In the genomic region with DNA sequence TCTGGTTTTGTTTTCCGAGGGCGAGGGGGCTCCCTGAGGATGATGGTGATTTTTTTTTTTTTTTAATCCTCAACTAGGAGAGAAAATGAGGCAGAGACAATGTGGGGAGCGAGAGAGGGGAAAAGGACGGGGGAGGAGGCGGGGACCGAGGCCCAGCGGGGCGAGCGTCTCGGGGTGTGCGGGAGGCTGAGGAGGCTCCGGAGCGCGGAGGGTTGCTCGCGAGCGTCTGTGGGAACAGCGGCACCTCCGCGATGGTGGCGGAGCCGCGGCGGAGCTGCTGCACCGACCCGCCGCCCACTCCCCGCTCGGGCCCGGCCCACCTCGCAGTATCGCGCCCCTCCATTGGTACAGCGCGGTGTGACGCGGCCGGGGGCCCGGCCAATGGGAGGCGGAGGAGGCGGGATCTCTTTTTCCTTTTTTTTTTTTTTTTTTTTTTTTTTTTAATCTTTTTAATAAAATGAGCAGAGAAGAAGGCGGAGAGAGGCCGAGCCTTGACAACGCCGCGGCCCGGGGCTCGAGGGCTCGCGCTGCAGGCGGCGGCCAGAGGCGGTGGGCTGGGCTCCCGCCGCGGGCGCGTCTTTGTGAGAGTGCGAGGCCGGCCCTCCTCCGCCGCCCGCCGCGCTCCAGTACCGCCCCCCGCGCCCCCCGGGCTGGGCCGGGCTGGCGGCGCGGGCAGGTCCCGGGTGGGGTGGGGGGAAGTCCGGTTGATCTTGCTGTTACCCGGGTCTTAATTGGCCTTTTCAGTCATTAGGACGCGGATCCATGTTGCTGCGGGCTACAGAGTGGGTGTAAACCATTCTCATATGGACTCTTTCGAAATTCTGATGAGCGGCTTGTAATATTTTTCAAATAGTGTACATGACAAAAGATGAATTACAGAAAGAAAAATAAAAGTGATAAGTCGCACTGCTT, we compare ENCODE assay signal across 8 cellular contexts. TPM values are rescaled to one million over a fixed set of nuclear protein-coding genes. Genes with fewer than 3 reads are reported as not detected.
DNase-seq lines count a peak whose midpoint lies in the region; ATAC-seq and TF ChIP-seq lines count a peak whose summit lies in the region.

TSS of gene RERE (minus strand) at position 228 of the 912 bp plus-strand sequence.

- H3K4me3 ChIP-seq in LNCaP clone FGC (ENCODE audit: low read depth, low read length), result peak within 1 kb of the TSS; percentile 94
- peak within 1 kb of the TSS; percentile 89 for H3K4me3 ChIP-seq in fibroblast of the aortic adventitia (ENCODE audit: low read depth, low read length)
- peak within 1 kb of the TSS; percentile 86 for H3K4me3 ChIP-seq in neural cell (ENCODE audit: low read length)

- no peaks in the 10 kb centered on the region for H3F3A ChIP-seq in neural cell (ENCODE audit: insufficient read depth, low read length, poor library complexity, severe bottlenecking)

- no peaks in the 10 kb centered on the region for H3K27me3 ChIP-seq in neural cell (ENCODE audit: insufficient read depth, low read depth, low read length)

- H3K27ac ChIP-seq in neural cell (ENCODE audit: low read length), result peak within 1 kb of the TSS; percentile 97

- peak within 1 kb of the TSS; percentile 80 for H2AFZ ChIP-seq in neural cell (ENCODE audit: low read depth, low read length)

- peaks cover 45% of the 10 kb centered on the region for H3K4me1 Mint-ChIP-seq in stimulated activated naive CD8-positive, alpha-beta T cell treated with anti-CD3 and anti-CD28 coated beads, Interleukin-15, amount 100 ng/mL, for 72 hours

- peak; percentile 99 for ATAC-seq in stimulated activated naive CD8-positive, alpha-beta T cell treated with anti-CD3 and anti-CD28 coated beads, Interleukin-15, amount 100 ng/mL, for 72 hours

- no peaks in the 10 kb centered on the region for H3K36me3 ChIP-seq in neural cell (ENCODE audit: insufficient read depth, low read length)

- peak within 1 kb of the TSS; percentile 97 to 98 for H3K4me3 Mint-ChIP-seq in stimulated activated naive CD8-positive, alpha-beta T cell treated with anti-CD3 and anti-CD28 coated beads, Interleukin-15, amount 100 ng/mL, for 72 hours

- peaks cover 47% of the 10 kb centered on the region for H3K79me2 ChIP-seq in neural cell (replicated peaks; ENCODE audit: insufficient read depth, low read length)

- H3K27ac Mint-ChIP-seq in stimulated activated naive CD8-positive, alpha-beta T cell treated with anti-CD3 and anti-CD28 coated beads, Interleukin-15, amount 100 ng/mL, for 72 hours, result peak within 1 kb of the TSS; percentile 98 to 99

- H3K9me3 Mint-ChIP-seq in stimulated activated naive CD8-positive, alpha-beta T cell treated with anti-CD3 and anti-CD28 coated beads, Interleukin-15, amount 100 ng/mL, for 72 hours, result no peaks in the 10 kb centered on the region

- no peaks in the 10 kb centered on the region for H3K9me2 ChIP-seq in neural cell (ENCODE audit: insufficient read depth, low read length)

- peak; percentile 36 for TF ChIP-seq EP300 in neural cell (conservative IDR thresholded peaks at IDR 0.05; ENCODE audit: poor library complexity, severe bottlenecking)

- TF ChIP-seq CTCF in LNCaP clone FGC (IDR thresholded peaks at IDR 0.05; ENCODE audit: control insufficient read depth, extremely low read depth, insufficient read depth), result 0 out of 2 replicates have a peak, but pooled peaks have one; percentile 14
- TF ChIP-seq CTCF in fibroblast of the aortic adventitia (IDR thresholded peaks at IDR 0.05; ENCODE audit: insufficient read depth, low read length), result peak; percentile 7
- peak; percentile 47 for TF ChIP-seq CTCF in neural cell (IDR thresholded peaks at IDR 0.05; ENCODE audit: poor library complexity, severe bottlenecking)

- DNase-seq in ELF-1 (ENCODE audit: low read depth, low spot score) (peak; percentile 95), H4 (ENCODE audit: low spot score) (peak; percentile 83), LNCaP clone FGC (ENCODE audit: low read depth) (peak; percentile 73), SHP77 (lab: John Stamatoyannopoulos, UW) (peak; percentile 84 to 86), fibroblast of the aortic adventitia (ENCODE audit: low read depth) (peak; percentile 88)
- DNase-seq in activated T-helper 9 cell treated with anti-CD3 and anti-CD28 coated beads, Interleukin-2, amount 50 U/mL, for 16 hours (ENCODE audit: low read depth), result peak; percentile 96
- peak; percentile 97 to 98 for DNase-seq in stimulated activated naive CD8-positive, alpha-beta T cell treated with anti-CD3 and anti-CD28 coated beads, Interleukin-15, amount 100 ng/mL, for 72 hours

- peak within 1 kb of the TSS; percentile 93 for H3K9ac ChIP-seq in neural cell (ENCODE audit: low read length)

- H4K20me1 ChIP-seq in neural cell (ENCODE audit: insufficient read depth), result peaks cover 5% of the 10 kb centered on the region

- TF ChIP-seq RAD21 in neural cell (conservative IDR thresholded peaks at IDR 0.05), result peak; percentile 46

- peak within 1 kb of the TSS; percentile 94 for H3K4me2 ChIP-seq in neural cell (ENCODE audit: low read length)

- H3K27me3 Mint-ChIP-seq in stimulated activated naive CD8-positive, alpha-beta T cell treated with anti-CD3 and anti-CD28 coated beads, Interleukin-15, amount 100 ng/mL, for 72 hours, result no peaks in the 10 kb centered on the region

- no peaks in the 10 kb centered on the region for H3K9me3 ChIP-seq in neural cell (ENCODE audit: low read length)

TF ChIP-seq in neural cell, 6 proteins besides CTCF, POLR2A, EP300 and RAD21:
- TF ChIP-seq SMC3 (conservative IDR thresholded peaks at IDR 0.05; ENCODE audit: poor library complexity), result peak; percentile 10
- TF ChIP-seq TAF1 (IDR thresholded peaks at IDR 0.05; ENCODE audit: low read depth), result peak; percentile 97
- TF ChIP-seq, protein P1, sequence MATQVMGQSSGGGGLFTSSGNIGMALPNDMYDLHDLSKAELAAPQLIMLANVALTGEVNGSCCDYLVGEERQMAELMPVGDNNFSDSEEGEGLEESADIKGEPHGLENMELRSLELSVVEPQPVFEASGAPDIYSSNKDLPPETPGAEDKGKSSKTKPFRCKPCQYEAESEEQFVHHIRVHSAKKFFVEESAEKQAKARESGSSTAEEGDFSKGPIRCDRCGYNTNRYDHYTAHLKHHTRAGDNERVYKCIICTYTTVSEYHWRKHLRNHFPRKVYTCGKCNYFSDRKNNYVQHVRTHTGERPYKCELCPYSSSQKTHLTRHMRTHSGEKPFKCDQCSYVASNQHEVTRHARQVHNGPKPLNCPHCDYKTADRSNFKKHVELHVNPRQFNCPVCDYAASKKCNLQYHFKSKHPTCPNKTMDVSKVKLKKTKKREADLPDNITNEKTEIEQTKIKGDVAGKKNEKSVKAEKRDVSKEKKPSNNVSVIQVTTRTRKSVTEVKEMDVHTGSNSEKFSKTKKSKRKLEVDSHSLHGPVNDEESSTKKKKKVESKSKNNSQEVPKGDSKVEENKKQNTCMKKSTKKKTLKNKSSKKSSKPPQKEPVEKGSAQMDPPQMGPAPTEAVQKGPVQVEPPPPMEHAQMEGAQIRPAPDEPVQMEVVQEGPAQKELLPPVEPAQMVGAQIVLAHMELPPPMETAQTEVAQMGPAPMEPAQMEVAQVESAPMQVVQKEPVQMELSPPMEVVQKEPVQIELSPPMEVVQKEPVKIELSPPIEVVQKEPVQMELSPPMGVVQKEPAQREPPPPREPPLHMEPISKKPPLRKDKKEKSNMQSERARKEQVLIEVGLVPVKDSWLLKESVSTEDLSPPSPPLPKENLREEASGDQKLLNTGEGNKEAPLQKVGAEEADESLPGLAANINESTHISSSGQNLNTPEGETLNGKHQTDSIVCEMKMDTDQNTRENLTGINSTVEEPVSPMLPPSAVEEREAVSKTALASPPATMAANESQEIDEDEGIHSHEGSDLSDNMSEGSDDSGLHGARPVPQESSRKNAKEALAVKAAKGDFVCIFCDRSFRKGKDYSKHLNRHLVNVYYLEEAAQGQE (IDR thresholded peaks at IDR 0.05; ENCODE audit: borderline replicate concordance), result peak; percentile 90
- TF ChIP-seq POLR2AphosphoS5 (IDR thresholded peaks at IDR 0.05), result peak; percentile 97
- TF ChIP-seq MXI1 (conservative IDR thresholded peaks at IDR 0.05; ENCODE audit: poor library complexity, severe bottlenecking), result peak; percentile 48
- no peak for TF ChIP-seq EZH2 (IDR thresholded peaks at IDR 0.05; ENCODE audit: borderline replicate concordance, insufficient read depth, low read length, poor library complexity, severe bottlenecking)

RNA-seq across cellular contexts. Expression of gene RERE, which starts in this region (rescaled TPM):
- total RNA-seq in H4 (2014; rRNA removed; shearing (Covaris generic)), result 14.0 and 19.1 TPM in 2 replicates
- total RNA-seq in fibroblast of the aortic adventitia (ENCODE audit: low replicate concordance), result 27.0 and 50.3 TPM in 2 replicates
- polyA plus RNA-seq in neural cell, result 21.0 and 56.1 TPM in 2 replicates
- polyA minus RNA-seq in neural cell, result 736 and 1,031 TPM in 2 replicates

Comparison
In these comparisons a context has a peak if more than half of its experiments do, and no peak if none do; other contexts are left out.
1. Peak in every context shown above with its lines: DNase-seq, ATAC-seq, H3K4me3 ChIP-seq and H3K27ac ChIP-seq.